In the genomic region with DNA sequence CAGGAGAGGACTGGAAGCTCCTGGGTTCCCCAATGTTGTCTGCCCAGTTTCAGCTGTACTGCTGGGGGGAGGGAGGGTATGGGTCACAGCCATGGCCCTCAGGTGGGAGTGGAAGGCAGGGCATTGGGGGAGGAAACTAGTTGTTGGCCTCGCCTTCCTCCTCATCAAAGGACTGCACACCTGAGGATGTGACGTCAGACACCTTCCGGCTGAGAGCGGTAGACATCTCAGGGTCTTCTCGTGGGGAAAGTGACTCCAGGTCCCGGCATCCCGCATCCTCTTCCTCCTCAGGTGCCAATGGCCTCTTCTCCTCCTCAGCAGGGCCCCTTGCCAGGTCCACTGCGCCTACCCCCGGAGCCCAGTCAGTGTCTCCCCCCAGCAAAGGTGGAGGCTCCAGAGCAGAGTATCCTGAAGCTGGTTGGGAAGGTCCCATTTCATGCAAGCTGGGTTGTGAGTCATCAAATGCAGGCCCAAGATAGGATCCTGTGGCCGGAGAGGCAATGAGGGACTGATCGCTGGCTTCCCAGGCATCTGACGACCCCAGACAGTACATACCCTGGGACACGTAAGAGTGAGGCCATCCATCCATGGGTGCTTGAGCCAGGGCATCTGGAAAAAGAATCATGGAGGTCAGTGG, we compare ENCODE assay signal across 37 cellular contexts. TPM values are rescaled to one million over a fixed set of nuclear protein-coding genes. Genes with fewer than 3 reads are reported as not detected.
"Had no signal": no experiment of that assay in that cellular context is flagged by ENCODE, and none has a peak within 500 bp of the region (broad histone marks: within the 10 kb centered on the region; RNA-seq: fewer than 3 reads in every experiment).

No MANE protein-coding gene starts in this region.

- H3K4me3 Mint-ChIP-seq: activated B cell treated with CpG ODN at 0.5 μM for 24 hours; activated CD8-positive, alpha-beta T cell treated with anti-CD3 and anti-CD28 coated beads, Interleukin-2, amount 10 ng/mL, durations not matched to agents 7 days and 5 days; activated naive CD4-positive, alpha-beta T cell treated with anti-CD3 and anti-CD28 coated beads for 36 hours; activated T-cell treated with anti-CD3 and anti-CD28 coated beads, Interleukin-2, amount 50 U/mL, for 4 hours; activated T-helper 1 cell treated with anti-CD3 and anti-CD28 coated beads, Interleukin-12 subunit alpha, Interleukin-12 subunit beta, Interleukin-2, Interleukin-4 antibody, amounts not matched to agents 30 ng/mL and 10 ng/mL and 1 ng/mL, durations not matched to agents 14 hours and 24 hours and 36 hours; T-cell; T-helper 17 cell had no signal

- H3K9me3 ChIP-seq: adrenal gland, body of pancreas, breast epithelium, MG63, Peyer's patch had no signal

- H3K4me1 ChIP-seq: breast epithelium had no signal

- H3K27me3 ChIP-seq: breast epithelium, MG63, Peyer's patch had no signal

- ATAC-seq: activated CD8-positive, alpha-beta T cell treated with anti-CD3 and anti-CD28 coated beads, Interleukin-2, amount 10 ng/mL, durations not matched to agents 7 days and 5 days; activated naive CD4-positive, alpha-beta T cell treated with anti-CD3 and anti-CD28 coated beads, Interleukin-2, amount 50 U/mL, for 72 hours; activated T-cell treated with anti-CD3 and anti-CD28 coated beads, Interleukin-2, amount 50 U/mL, for 4 hours; body of pancreas; PC-3; Right ventricle myocardium inferior; SK-N-SH treated with all-trans-retinoic acid at 6 μM for 48 hours; T-cell; T-helper 17 cell had no signal

- H3K36me3 ChIP-seq: adrenal gland, breast epithelium, MG63, Peyer's patch had no signal

- H3K9me3 Mint-ChIP-seq: activated B cell treated with CpG ODN at 0.5 μM for 24 hours; activated naive CD4-positive, alpha-beta T cell treated with anti-CD3 and anti-CD28 coated beads for 36 hours; activated naive CD4-positive, alpha-beta T cell treated with anti-CD3 and anti-CD28 coated beads, Interleukin-2, amount 50 U/mL, for 72 hours; activated T-cell treated with anti-CD3 and anti-CD28 coated beads, Interleukin-2, amount 50 U/mL, for 4 hours; activated T-helper 1 cell treated with anti-CD3 and anti-CD28 coated beads, Interleukin-12 subunit alpha, Interleukin-12 subunit beta, Interleukin-2, Interleukin-4 antibody, amounts not matched to agents 30 ng/mL and 10 ng/mL and 1 ng/mL, durations not matched to agents 14 hours and 24 hours and 36 hours; T-cell had no signal

- H3K27ac Mint-ChIP-seq: activated B cell treated with CpG ODN at 0.5 μM for 24 hours; activated CD8-positive, alpha-beta T cell treated with anti-CD3 and anti-CD28 coated beads, Interleukin-2, amount 10 ng/mL, durations not matched to agents 7 days and 5 days; activated naive CD4-positive, alpha-beta T cell treated with anti-CD3 and anti-CD28 coated beads for 36 hours; activated naive CD4-positive, alpha-beta T cell treated with anti-CD3 and anti-CD28 coated beads, Interleukin-2, amount 50 U/mL, for 72 hours; activated T-helper 1 cell treated with anti-CD3 and anti-CD28 coated beads, Interleukin-12 subunit alpha, Interleukin-12 subunit beta, Interleukin-2, Interleukin-4 antibody, amounts not matched to agents 30 ng/mL and 10 ng/mL and 1 ng/mL, durations not matched to agents 14 hours and 24 hours and 36 hours; T-cell; T-helper 17 cell had no signal

- H3K27ac ChIP-seq: adrenal gland, body of pancreas, breast epithelium, Peyer's patch, RWPE1, VCaP had no signal

- H3K4me3 ChIP-seq: adrenal gland, body of pancreas, breast epithelium, MG63, Peyer's patch had no signal

- H3K36me3 Mint-ChIP-seq: activated naive CD4-positive, alpha-beta T cell treated with anti-CD3 and anti-CD28 coated beads, Interleukin-2, amount 50 U/mL, for 72 hours; T-cell had no signal

- DNase-seq: activated B cell treated with CpG ODN at 0.5 μM for 24 hours; activated CD4-positive, alpha-beta T cell treated with anti-CD3 and anti-CD28 coated beads for 4 hours; activated CD4-positive, CD25-positive, alpha-beta regulatory T cell treated with anti-CD3 and anti-CD28 coated beads, Interleukin-2, amount 50 U/mL, for 72 hours; activated CD8-positive, alpha-beta T cell treated with anti-CD3 and anti-CD28 coated beads, Interleukin-2, amount 10 ng/mL, durations not matched to agents 7 days and 5 days; activated gamma-delta T cell treated with Interleukin-2 at 50 U/mL for 16 hours; activated naive CD4-positive, alpha-beta T cell treated with anti-CD3 and anti-CD28 coated beads for 36 hours; activated T-cell treated with anti-CD3 and anti-CD28 coated beads for 4 hours; activated T-cell treated with anti-CD3 and anti-CD28 coated beads, Interleukin-2, amount 50 U/mL, for 4 hours; adrenal gland; body of pancreas; Kasumi-1; KG1; MG63; NCI-H1048; NCI-H1105 treated with DMSO at 0.1 percent for 48 hours; NCI-H1436; NCI-H1694; NCI-H1930; NCI-H2081 treated with DMSO at 0.1 percent for 48 hours; NCI-H226; NCI-H446 treated with DMSO at 0.1 percent for 48 hours; NCI-H524; PC-3; Peyer's patch; SIG-M5; T-cell; T-helper 17 cell had no signal

RNA-seq across cellular contexts. Expression of gene FAM131B, which starts 6.0 kb away (rescaled TPM):
- total RNA-seq: activated B cell treated with CpG ODN at 0.5 μM for 24 hours, SK-MEL-5 had no signal

RNA-seq across cellular contexts. Expression of gene CLCN1, which starts 40.6 kb away (rescaled TPM):
- total RNA-seq: activated B cell treated with CpG ODN at 0.5 μM for 24 hours; activated naive CD4-positive, alpha-beta T cell treated with anti-CD3 and anti-CD28 coated beads for 36 hours; activated T-cell treated with anti-CD3 and anti-CD28 coated beads, Interleukin-2, amount 50 U/mL, for 4 hours; activated T-helper 1 cell treated with anti-CD3 and anti-CD28 coated beads, Interleukin-12 subunit alpha, Interleukin-12 subunit beta, Interleukin-2, Interleukin-4 antibody, amounts not matched to agents 30 ng/mL and 10 ng/mL and 1 ng/mL, durations not matched to agents 14 hours and 24 hours and 36 hours; astrocyte; body of pancreas; cardiac septum; Right ventricle myocardium inferior; SK-MEL-5; T-cell; T-helper 17 cell had no signal

RNA-seq across cellular contexts. Expression of gene EPHA1, which starts 52.1 kb away (rescaled TPM):
- total RNA-seq: activated B cell treated with CpG ODN at 0.5 μM for 24 hours; activated T-helper 1 cell treated with anti-CD3 and anti-CD28 coated beads, Interleukin-12 subunit alpha, Interleukin-12 subunit beta, Interleukin-2, Interleukin-4 antibody, amounts not matched to agents 30 ng/mL and 10 ng/mL and 1 ng/mL, durations not matched to agents 14 hours and 24 hours and 36 hours; cardiac septum; Right ventricle myocardium inferior; SK-MEL-5 had no signal
